ENCODE assay signal across 17 cellular contexts in the genomic region with DNA sequence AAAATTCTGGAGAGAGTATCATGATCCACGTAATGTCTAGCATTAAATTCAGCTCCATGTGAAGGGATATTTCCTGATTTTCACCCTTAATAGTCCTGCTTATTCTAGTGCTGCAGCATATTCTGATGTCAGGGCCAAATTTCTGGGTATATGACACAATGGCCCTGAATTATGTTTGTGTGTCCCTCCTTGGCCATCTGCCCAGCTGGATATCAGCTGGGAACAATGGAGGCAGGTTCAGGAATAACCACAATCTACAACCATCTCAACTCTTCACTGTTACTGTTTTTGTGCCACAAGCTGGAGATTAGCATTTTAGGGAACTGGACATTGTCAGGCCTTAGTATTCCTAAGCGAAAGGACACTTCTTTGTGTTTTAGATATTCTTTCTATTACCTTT. TPM values are rescaled to one million over a fixed set of nuclear protein-coding genes. Genes with fewer than 3 reads are reported as not detected.
DNase-seq lines count a peak whose midpoint lies in the region; ATAC-seq, FAIRE-seq and TF ChIP-seq lines count a peak whose summit lies in the region.
"Had no signal": no experiment of that assay in that cellular context is flagged by ENCODE, and none has a peak within 500 bp of the region (broad histone marks: within the 10 kb centered on the region; RNA-seq: fewer than 3 reads in every experiment).

No MANE protein-coding gene starts in this region.

- H3K79me2 ChIP-seq in endothelial cell of umbilical vein (ENCODE audit: control insufficient read depth, insufficient read depth, low read length) = no peaks in the 10 kb centered on the region

- H3K36me3 ChIP-seq in endothelial cell of umbilical vein (ENCODE audit: control insufficient read depth in 2 of 2, extremely low read depth in 1 of 2, insufficient read depth in 2 of 2, low read length in 2 of 2) (no peaks in the 10 kb centered on the region), suprapubic skin (no peaks in the 10 kb centered on the region)
- H3K36me3 ChIP-seq: BE2C had no signal

- no peaks in the 10 kb centered on the region for H3K4me1 Mint-ChIP-seq in immature natural killer cell
- H3K4me1 Mint-ChIP-seq: CD4-positive, alpha-beta memory T cell had no signal

- no peak for TF ChIP-seq CTCF in endothelial cell of umbilical vein (IDR thresholded peaks at IDR 0.05; ENCODE audit: extremely low read depth in 1 of 2, insufficient read depth in 1 of 2, low read depth in 1 of 2, low read length in 2 of 2)
- TF ChIP-seq CTCF in suprapubic skin (IDR thresholded peaks at IDR 0.05) = no peak

- in situ Hi-C loops in G401 (cut with HindIII; ENCODE audit: low sequenced_read_pairs) = no loop called here

- H3K27ac Mint-ChIP-seq in immature natural killer cell = no peak overlapping the region
- H3K27ac Mint-ChIP-seq: CD4-positive, alpha-beta memory T cell; HFFc6 had no signal

- ATAC-seq in HG03354 (IDR thresholded peaks at IDR 0.05; ENCODE audit: poor library complexity, severe bottlenecking, unreplicated experiment) = no peak

- WGBS in suprapubic skin = 94% methylated on average over 2 of the region's 2 CpGs

- H3K9me3 ChIP-seq in endothelial cell of umbilical vein (replicated peaks; ENCODE audit: control insufficient read depth, insufficient read depth, low read length) (no peaks in the 10 kb centered on the region), suprapubic skin (no peaks in the 10 kb centered on the region)
- H3K9me3 ChIP-seq: BE2C had no signal

- no peak for FAIRE-seq in endothelial cell of umbilical vein (lab: Jason Lieb, UNC)
- FAIRE-seq: GM19239 had no signal

- H3K27ac ChIP-seq in endothelial cell of umbilical vein (ENCODE audit: insufficient read depth, low read depth, low read length) (no peak overlapping the region), suprapubic skin (no peak overlapping the region)
- H3K27ac ChIP-seq: C4-2B had no signal

- CTCF ChIA-PET in endothelial cell of umbilical vein (lab: Charles Lee) = no interaction called here

- DNase-seq in COLO668 (lab: John Stamatoyannopoulos, UW; ENCODE audit: unreplicated experiment) = peak; percentile 19
- DNase-seq in G401 (ENCODE audit: low spot score) = peak; percentile 18
- peak; percentile 34 for DNase-seq in NCI-H2029 treated with DMSO at 0.1 percent for 48 hours (lab: John Stamatoyannopoulos, UW)
- peak; percentile 33 for DNase-seq in endothelial cell of umbilical vein (ENCODE audit: low read depth, low spot score)
- no peak for DNase-seq in suprapubic skin (ENCODE audit: low spot score in 2 of 2)
- DNase-seq in NCI-H1694 treated with DMSO at 0.1 percent for 48 hours (lab: John Stamatoyannopoulos, UW) = no peak
- DNase-seq in immature natural killer cell = no peak
- DNase-seq: BE2C; CD4-positive, alpha-beta memory T cell; COR-L47; DND-41; GF-D8; HCEC 1CT; HFFc6 had no signal

- H3K4me1 ChIP-seq in endothelial cell of umbilical vein (ENCODE audit: control insufficient read depth, extremely low read depth, insufficient read depth, low read length) (no peaks in the 10 kb centered on the region), suprapubic skin (peaks cover 13% of the 10 kb centered on the region)
- H3K4me1 ChIP-seq: BE2C had no signal

- no peak overlapping the region for H3K9ac ChIP-seq in endothelial cell of umbilical vein (replicated peaks; ENCODE audit: extremely low read depth, insufficient read depth, low read length)

- POLR2A ChIA-PET in endothelial cell of umbilical vein (lab: Charles Lee) = no interaction called here

- H3K9me1 ChIP-seq in endothelial cell of umbilical vein (replicated peaks; ENCODE audit: control insufficient read depth, extremely low read depth, insufficient read depth, low read length) = no peaks in the 10 kb centered on the region

- H3K9me3 Mint-ChIP-seq in immature natural killer cell = peaks cover 2 to 10% (median 4%) of the 10 kb centered on the region in 6 donors
- H3K9me3 Mint-ChIP-seq: HFFc6 had no signal

- no peak overlapping the region for H3K4me3 Mint-ChIP-seq in immature natural killer cell
- H3K4me3 Mint-ChIP-seq: CD4-positive, alpha-beta memory T cell; HFFc6 had no signal

- H3K27me3 Mint-ChIP-seq in immature natural killer cell (ENCODE audit: low read depth in 3 of 3) = peaks cover 0 to 1% (median 0%) of the 10 kb centered on the region in 3 donors

- TF ChIP-seq EP300 in suprapubic skin (IDR thresholded peaks at IDR 0.05) = no peak

- TF ChIP-seq POLR2A in endothelial cell of umbilical vein (IDR thresholded peaks at IDR 0.05; ENCODE audit: low read depth, low read length) (no peak), suprapubic skin (IDR thresholded peaks at IDR 0.05) (no peak)

- H3K4me2 ChIP-seq in endothelial cell of umbilical vein (ENCODE audit: insufficient read depth, low read length) = no peak overlapping the region

- no peaks in the 10 kb centered on the region for H3K27me3 ChIP-seq in endothelial cell of umbilical vein (ENCODE audit: control insufficient read depth in 2 of 2, insufficient read depth in 2 of 2, low read length in 2 of 2)
- H3K27me3 ChIP-seq in suprapubic skin = peaks cover 11% of the 10 kb centered on the region

- intact Hi-C loops in endothelial cell of umbilical vein (cut with micrococcal nuclease) = no loop called here

- BruUV-seq in endothelial cell of umbilical vein (replicated peaks; lab: Mats Ljungman, UMichigan) = no TSS peak

- dilution Hi-C loops in endothelial cell of umbilical vein (cut with MboI; ENCODE audit: extremely low pct_ligation_motif_present, low sequenced_read_pairs) = no loop called here

- H3K4me3 ChIP-seq in endothelial cell of umbilical vein (replicated peaks in 1 of 3; ENCODE audit: insufficient read depth in 1 of 3, low read depth in 1 of 3, low read length in 3 of 3) (no peak overlapping the region), suprapubic skin (no peak overlapping the region)

- no peak overlapping the region for H2AFZ ChIP-seq in endothelial cell of umbilical vein (ENCODE audit: low read depth, low read length)

- H3K36me3 Mint-ChIP-seq in immature natural killer cell = no peaks in the 10 kb centered on the region
- H3K36me3 Mint-ChIP-seq: CD4-positive, alpha-beta memory T cell had no signal

- no peaks in the 10 kb centered on the region for H4K20me1 ChIP-seq in endothelial cell of umbilical vein (replicated peaks; ENCODE audit: control insufficient read depth, extremely low read depth, insufficient read depth, low read length)

TF ChIP-seq in endothelial cell of umbilical vein, 7 proteins besides CTCF, POLR2A, EP300 and RAD21:
- TF ChIP-seq, protein P1, sequence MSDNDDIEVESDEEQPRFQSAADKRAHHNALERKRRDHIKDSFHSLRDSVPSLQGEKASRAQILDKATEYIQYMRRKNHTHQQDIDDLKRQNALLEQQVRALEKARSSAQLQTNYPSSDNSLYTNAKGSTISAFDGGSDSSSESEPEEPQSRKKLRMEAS (IDR thresholded peaks at IDR 0.05; ENCODE audit: insufficient read depth, insufficient read length) = no peak
- TF ChIP-seq JUN (IDR thresholded peaks at IDR 0.05; ENCODE audit: borderline replicate concordance, insufficient read depth, insufficient read length, low read depth) (no peak), POLR2AphosphoS5 (IDR thresholded peaks at IDR 0.05; ENCODE audit: insufficient read depth, low read depth, low read length) (no peak), FOS (IDR thresholded peaks at IDR 0.05; ENCODE audit: borderline replicate concordance, insufficient read depth, low read length) (no peak), MYC (IDR thresholded peaks at IDR 0.05; ENCODE audit: low read depth, low read length) (no peak), GATA2 (IDR thresholded peaks at IDR 0.05; ENCODE audit: insufficient read depth, insufficient read length, low read depth, low read length) (no peak), EZH2 (IDR thresholded peaks at IDR 0.05; ENCODE audit: borderline replicate concordance, low read depth, low read length, severe bottlenecking) (no peak)

RNA-seq across cellular contexts. Expression of a gene that starts 3.5 kb away (rescaled TPM):
- 5.1 and 8.5 TPM in 2 replicates for total RNA-seq in G401 (2014; rRNA removed; shearing (Covaris generic))
- total RNA-seq in endothelial cell of umbilical vein (5.7 and 6.2 TPM in 2 replicates), suprapubic skin (1 to 10 TPM in 3 of 4 donors, under 1 TPM in 1; 0.87 to 4.3 (median 3.7) TPM)
- polyA plus RNA-seq in endothelial cell of umbilical vein (3.6 and 3.8 TPM in 2 replicates), immature natural killer cell (not detected)
- 3.6 and 4.1 TPM in 2 replicates for polyA plus RNA-seq in endothelial cell of umbilical vein (2011; cell fraction: cytosol; rRNA removed)
- 4.7 and 5.0 TPM in 2 replicates for polyA plus RNA-seq in endothelial cell of umbilical vein (2011; cell fraction: nucleus; rRNA removed)
- polyA plus RNA-seq in endothelial cell of umbilical vein (2012) = 2.0 and 4.2 TPM in 2 replicates
- 4.7 and 5.2 TPM in 2 replicates for polyA minus RNA-seq in endothelial cell of umbilical vein
- polyA minus RNA-seq in endothelial cell of umbilical vein (2011; cell fraction: cytosol; rRNA and poly(A)+ RNA removed) = not detected
- polyA minus RNA-seq in endothelial cell of umbilical vein (2011; cell fraction: nucleus; rRNA and poly(A)+ RNA removed) = 5.2 and 10.1 TPM in 2 replicates
- total RNA-seq: CD4-positive, alpha-beta memory T cell had no signal
- polyA plus RNA-seq: CD4-positive, alpha-beta memory T cell had no signal

Comparison
In these comparisons a context has a peak if more than half of its experiments do, and no peak if none do; other contexts are left out.
1. DNase-seq: peak in COLO668 (single experiment), G401 (single experiment), NCI-H2029 treated with DMSO at 0.1 percent for 48 hours (single experiment) and endothelial cell of umbilical vein (single experiment); none in suprapubic skin (0 of 2), NCI-H1694 treated with DMSO at 0.1 percent for 48 hours (single experiment) and immature natural killer cell (0 of 3).